3 cellular contexts compared by ENCODE assay signal in genomic region chr12:29228474-29229157, GRCh38.
TF ChIP-seq lines count a peak whose summit lies in the region.

No MANE protein-coding gene starts in this region.

TF ChIP-seq in GM23338, 12 proteins besides CTCF, POLR2A, EP300 and RAD21 (continues in another document):
- TF ChIP-seq ZNF114 (CRISPR knock-in tag; IDR thresholded peaks at IDR 0.05): no peak
- TF ChIP-seq CREB1 (CRISPR knock-in tag; IDR thresholded peaks at IDR 0.05; ENCODE audit: low read depth): no peak
- TF ChIP-seq, protein P1, sequence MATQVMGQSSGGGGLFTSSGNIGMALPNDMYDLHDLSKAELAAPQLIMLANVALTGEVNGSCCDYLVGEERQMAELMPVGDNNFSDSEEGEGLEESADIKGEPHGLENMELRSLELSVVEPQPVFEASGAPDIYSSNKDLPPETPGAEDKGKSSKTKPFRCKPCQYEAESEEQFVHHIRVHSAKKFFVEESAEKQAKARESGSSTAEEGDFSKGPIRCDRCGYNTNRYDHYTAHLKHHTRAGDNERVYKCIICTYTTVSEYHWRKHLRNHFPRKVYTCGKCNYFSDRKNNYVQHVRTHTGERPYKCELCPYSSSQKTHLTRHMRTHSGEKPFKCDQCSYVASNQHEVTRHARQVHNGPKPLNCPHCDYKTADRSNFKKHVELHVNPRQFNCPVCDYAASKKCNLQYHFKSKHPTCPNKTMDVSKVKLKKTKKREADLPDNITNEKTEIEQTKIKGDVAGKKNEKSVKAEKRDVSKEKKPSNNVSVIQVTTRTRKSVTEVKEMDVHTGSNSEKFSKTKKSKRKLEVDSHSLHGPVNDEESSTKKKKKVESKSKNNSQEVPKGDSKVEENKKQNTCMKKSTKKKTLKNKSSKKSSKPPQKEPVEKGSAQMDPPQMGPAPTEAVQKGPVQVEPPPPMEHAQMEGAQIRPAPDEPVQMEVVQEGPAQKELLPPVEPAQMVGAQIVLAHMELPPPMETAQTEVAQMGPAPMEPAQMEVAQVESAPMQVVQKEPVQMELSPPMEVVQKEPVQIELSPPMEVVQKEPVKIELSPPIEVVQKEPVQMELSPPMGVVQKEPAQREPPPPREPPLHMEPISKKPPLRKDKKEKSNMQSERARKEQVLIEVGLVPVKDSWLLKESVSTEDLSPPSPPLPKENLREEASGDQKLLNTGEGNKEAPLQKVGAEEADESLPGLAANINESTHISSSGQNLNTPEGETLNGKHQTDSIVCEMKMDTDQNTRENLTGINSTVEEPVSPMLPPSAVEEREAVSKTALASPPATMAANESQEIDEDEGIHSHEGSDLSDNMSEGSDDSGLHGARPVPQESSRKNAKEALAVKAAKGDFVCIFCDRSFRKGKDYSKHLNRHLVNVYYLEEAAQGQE (IDR thresholded peaks at IDR 0.05; ENCODE audit: unreplicated experiment): no peak
- no peak for TF ChIP-seq STAT1 (IDR thresholded peaks at IDR 0.05; ENCODE audit: unreplicated experiment)
- TF ChIP-seq NANOG (IDR thresholded peaks at IDR 0.05; ENCODE audit: borderline replicate concordance): peak; percentile 79
- TF ChIP-seq ZNF331 (CRISPR knock-in tag; IDR thresholded peaks at IDR 0.05; ENCODE audit: low read depth): no peak
- TF ChIP-seq EZH2 (IDR thresholded peaks at IDR 0.05; ENCODE audit: low read depth, unreplicated experiment): no peak
- TF ChIP-seq EZH2phosphoT487 (IDR thresholded peaks at IDR 0.05; ENCODE audit: unreplicated experiment): no peak
- TF ChIP-seq, protein P2, sequence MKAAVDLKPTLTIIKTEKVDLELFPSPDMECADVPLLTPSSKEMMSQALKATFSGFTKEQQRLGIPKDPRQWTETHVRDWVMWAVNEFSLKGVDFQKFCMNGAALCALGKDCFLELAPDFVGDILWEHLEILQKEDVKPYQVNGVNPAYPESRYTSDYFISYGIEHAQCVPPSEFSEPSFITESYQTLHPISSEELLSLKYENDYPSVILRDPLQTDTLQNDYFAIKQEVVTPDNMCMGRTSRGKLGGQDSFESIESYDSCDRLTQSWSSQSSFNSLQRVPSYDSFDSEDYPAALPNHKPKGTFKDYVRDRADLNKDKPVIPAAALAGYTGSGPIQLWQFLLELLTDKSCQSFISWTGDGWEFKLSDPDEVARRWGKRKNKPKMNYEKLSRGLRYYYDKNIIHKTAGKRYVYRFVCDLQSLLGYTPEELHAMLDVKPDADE (IDR thresholded peaks at IDR 0.05): no peak
- TF ChIP-seq POLR2AphosphoS5 (IDR thresholded peaks at IDR 0.05; ENCODE audit: low read depth): no peak
- no peak for TF ChIP-seq JUNB (IDR thresholded peaks at IDR 0.05; ENCODE audit: unreplicated experiment)

TF ChIP-seq in WTC11, 78 proteins besides CTCF, POLR2A, EP300 and RAD21 (continues in another document):
- TF ChIP-seq TCF7 (CRISPR knock-in tag; IDR thresholded peaks at IDR 0.05; ENCODE audit: low read depth): no peak
- TF ChIP-seq OVOL2 (CRISPR knock-in tag; IDR thresholded peaks at IDR 0.05; ENCODE audit: borderline replicate concordance): no peak
- no peak for TF ChIP-seq MYBL2 (CRISPR knock-in tag; IDR thresholded peaks at IDR 0.05)
- no peak for TF ChIP-seq ZNF425 (CRISPR knock-in tag; conservative IDR thresholded peaks at IDR 0.05)
- no peak for TF ChIP-seq PRDM15 (CRISPR knock-in tag; IDR thresholded peaks at IDR 0.05)
- TF ChIP-seq ESRRA (CRISPR knock-in tag; IDR thresholded peaks at IDR 0.05; ENCODE audit: borderline replicate concordance): no peak
- TF ChIP-seq ETV6 (CRISPR knock-in tag; IDR thresholded peaks at IDR 0.05): no peak
- TF ChIP-seq ZNF423 (CRISPR knock-in tag; IDR thresholded peaks at IDR 0.05): no peak
- no peak for TF ChIP-seq CREB1 (CRISPR knock-in tag; IDR thresholded peaks at IDR 0.05)
- no peak for TF ChIP-seq MLX (CRISPR knock-in tag; IDR thresholded peaks at IDR 0.05)
- TF ChIP-seq MXD4 (CRISPR knock-in tag; IDR thresholded peaks at IDR 0.05; ENCODE audit: borderline replicate concordance): no peak

TF ChIP-seq in endothelial cell of umbilical vein, 7 proteins besides CTCF, POLR2A, EP300 and RAD21:
- TF ChIP-seq GATA2 (IDR thresholded peaks at IDR 0.05; ENCODE audit: insufficient read depth, insufficient read length, low read depth, low read length): no peak
- TF ChIP-seq, protein P3, sequence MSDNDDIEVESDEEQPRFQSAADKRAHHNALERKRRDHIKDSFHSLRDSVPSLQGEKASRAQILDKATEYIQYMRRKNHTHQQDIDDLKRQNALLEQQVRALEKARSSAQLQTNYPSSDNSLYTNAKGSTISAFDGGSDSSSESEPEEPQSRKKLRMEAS (IDR thresholded peaks at IDR 0.05; ENCODE audit: insufficient read depth, insufficient read length): no peak
